6 cellular contexts compared by ENCODE assay signal in genomic region chr19:58539169-58539559, GRCh38. TPM values are rescaled to one million over a fixed set of nuclear protein-coding genes. Genes with fewer than 3 reads are reported as not detected.
DNase-seq lines count a peak whose midpoint lies in the region; ATAC-seq, FAIRE-seq and TF ChIP-seq lines count a peak whose summit lies in the region.
"Not testable (repeated sequence)": the region's sequence is repeated elsewhere in the genome, so short reads cannot be mapped to it uniquely, and the experiment has no call there.

No MANE protein-coding gene starts in this region.

- H3K9me3 ChIP-seq in DND-41 (ENCODE audit: insufficient read depth, low read length, severe bottlenecking); Panc1 (ENCODE audit: control insufficient read depth, insufficient read depth, low read depth, low read length); H1 (ENCODE audit: insufficient read depth in 2 of 2, low read depth in 1 of 2, low read length in 1 of 2): not testable (repeated sequence)

- H2BK20ac ChIP-seq in H1 (ENCODE audit: low read length), result peak overlapping the region; percentile 92; the same call in 1 of the 2 replicates

- not testable (repeated sequence) for H3K79me1 ChIP-seq in H1 (ENCODE audit: low read depth, low read length); mesendoderm (ENCODE audit: low read length)

- not testable (repeated sequence) for H3K23me2 ChIP-seq in H1 (ENCODE audit: low read depth, low read length)

- peak overlapping the region; percentile 68 for H3K27ac Mint-ChIP-seq in activated T-helper 17 cell treated with anti-CD3 and anti-CD28 coated beads, Interleukin-2, amount 50 U/mL, for 72 hours
- peak overlapping the region; percentile 67 for H3K27ac Mint-ChIP-seq in type B pancreatic cell

- TF ChIP-seq EP300 in H1 (IDR thresholded peaks at IDR 0.05; ENCODE audit: borderline replicate concordance in 1 of 2, low read depth in 2 of 2, low read length in 2 of 2), result not testable (repeated sequence)

- not testable (repeated sequence) for H3K14ac ChIP-seq in H1 (ENCODE audit: insufficient read length)

- H2AK5ac ChIP-seq in H1 (ENCODE audit: low read depth, low read length) (peak overlapping the region; percentile 90; the same call in 1 of the 2 replicates), mesendoderm (ENCODE audit: low read length) (peak overlapping the region; percentile 97)

- not testable (repeated sequence) for H2BK15ac ChIP-seq in H1 (ENCODE audit: low read length); mesendoderm (replicated peaks; ENCODE audit: low read depth)

- not testable (repeated sequence) for H3K36me3 Mint-ChIP-seq in activated T-helper 17 cell treated with anti-CD3 and anti-CD28 coated beads, Interleukin-2, amount 50 U/mL, for 72 hours (ENCODE audit: low read depth); type B pancreatic cell

- not testable (repeated sequence) for DNase-seq in DND-41; Panc1 (ENCODE audit: low read depth, low spot score); H1 (ENCODE audit: low read depth in 1 of 2, low spot score in 2 of 2); mesendoderm; type B pancreatic cell (ENCODE audit: extremely low spot score, unreplicated experiment)

- H4K5ac ChIP-seq in H1 (ENCODE audit: insufficient read length, low read depth, low read length), result peak overlapping the region; percentile 44
- not testable (repeated sequence) for H4K5ac ChIP-seq in mesendoderm (ENCODE audit: low read length)

- peaks cover 11% of the 10 kb centered on the region for H3K4me1 Mint-ChIP-seq in activated T-helper 17 cell treated with anti-CD3 and anti-CD28 coated beads, Interleukin-2, amount 50 U/mL, for 72 hours
- peaks cover 11% of the 10 kb centered on the region for H3K4me1 Mint-ChIP-seq in type B pancreatic cell (ENCODE audit: unreplicated experiment)

- TF ChIP-seq CTCF in DND-41 (IDR thresholded peaks at IDR 0.05; ENCODE audit: borderline replicate concordance, extremely low read depth, low read length, poor library complexity, severe bottlenecking); Panc1 (IDR thresholded peaks at IDR 0.05); H1 (IDR thresholded peaks at IDR 0.05; ENCODE audit: control extremely low read depth in 1 of 3, insufficient read depth in 1 of 3, low read depth in 1 of 3, low read length in 3 of 3); type B pancreatic cell (conservative IDR thresholded peaks at IDR 0.05): not testable (repeated sequence)

- not testable (repeated sequence) for H4K91ac ChIP-seq in H1 (replicated peaks; ENCODE audit: insufficient read length, low read length)

- TF ChIP-seq POLR2A in H1 (IDR thresholded peaks at IDR 0.05; ENCODE audit: control extremely low read depth in 1 of 2, low read depth in 2 of 2, low read length in 2 of 2), result not testable (repeated sequence)

- CTCF ChIA-PET in Panc1 (lab: Charles Lee), result not testable (repeated sequence)
- CTCF ChIA-PET in H1 (lab: Charles Lee; ENCODE audit: partially characterized antibody), result interaction anchor here (1.9 kb wide), 1 partner anchor 19 kb away, joined by 12 read pairs; the partner anchor contains the start of gene ZBTB45

- H3K27me3 ChIP-seq in DND-41 (ENCODE audit: insufficient read depth, low read length, poor library complexity); Panc1 (ENCODE audit: control insufficient read depth, insufficient read depth, low read length); mesendoderm (ENCODE audit: insufficient read depth, low read length, poor library complexity): not testable (repeated sequence)
- peaks cover 0 to 24% (median 10%) of the 10 kb centered on the region in 4 experiments; a peak in 5 of 7 replicates for H3K27me3 ChIP-seq in H1 (replicated peaks in 1 of 4; ENCODE audit: control insufficient read depth in 3 of 4, extremely low read depth in 1 of 4, insufficient read depth in 3 of 4, low read length in 3 of 4)

- H3K4me3 ChIP-seq in DND-41 (ENCODE audit: low read depth in 1 of 2, low read length in 2 of 2), result peak overlapping the region in 1 of 2 experiments; percentile 61; a peak in 2 of 4 replicates
- H3K4me3 ChIP-seq in Panc1 (ENCODE audit: low read depth in 2 of 2, low read length in 2 of 2); mesendoderm (ENCODE audit: low read length): not testable (repeated sequence)
- peak overlapping the region in 3 of 4 experiments; percentile 25 to 52 (median 39); a peak in 2 of 8 replicates for H3K4me3 ChIP-seq in H1 (ENCODE audit: extremely low read depth in 1 of 4, insufficient read depth in 2 of 4, low read depth in 3 of 4, low read length in 4 of 4)

- not testable (repeated sequence) for H3K79me2 ChIP-seq in DND-41 (ENCODE audit: insufficient read depth, low read length); H1 (ENCODE audit: control insufficient read depth in 1 of 2, insufficient read depth in 2 of 2, low read length in 2 of 2); mesendoderm (ENCODE audit: control insufficient read depth, insufficient read depth, low read length)

- H3K18ac ChIP-seq in H1 (ENCODE audit: extremely low read depth, low read length), result peak overlapping the region; percentile 38; the same call in 1 of the 2 replicates
- not testable (repeated sequence) for H3K18ac ChIP-seq in mesendoderm (ENCODE audit: low read length)

- not testable (repeated sequence) for H3K23ac ChIP-seq in H1 (ENCODE audit: insufficient read length); mesendoderm (ENCODE audit: low read length)

- not testable (repeated sequence) for ATAC-seq in DND-41 (ENCODE audit: insufficient read depth, low read depth); Panc1; activated T-helper 17 cell treated with anti-CD3 and anti-CD28 coated beads, Interleukin-2, amount 50 U/mL, for 72 hours (replicated peaks)

- H4K20me1 ChIP-seq in DND-41 (ENCODE audit: insufficient read depth, low read length); H1 (replicated peaks in 1 of 2; ENCODE audit: control insufficient read depth in 1 of 2, insufficient read depth in 2 of 2, low read length in 2 of 2): not testable (repeated sequence)

- not testable (repeated sequence) for FAIRE-seq in H1 (lab: Jason Lieb, UNC)

- H3K36me3 ChIP-seq in DND-41 (ENCODE audit: insufficient read depth, low read length); Panc1 (ENCODE audit: control insufficient read depth, insufficient read depth, low read length); H1 (ENCODE audit: control insufficient read depth in 2 of 4, insufficient read depth in 4 of 4, low read length in 3 of 4); mesendoderm (ENCODE audit: control insufficient read depth, insufficient read depth, low read length): not testable (repeated sequence)

- H3K4ac ChIP-seq in H1 (replicated peaks; ENCODE audit: insufficient read length, low read depth, low read length); mesendoderm (ENCODE audit: low read depth, low read length): not testable (repeated sequence)

- peak overlapping the region; percentile 98 for H2BK12ac ChIP-seq in H1 (ENCODE audit: low read depth, low read length)

- POLR2A ChIA-PET in Panc1 (lab: Charles Lee), result not testable (repeated sequence)
- POLR2A ChIA-PET in H1 (lab: Charles Lee; ENCODE audit: partially characterized antibody), result interaction anchor here (0.7 to 2.6 kb wide), 14 partner anchors 8 to 45 kb away, joined by 3 to 53 read pairs (median 7); partner anchors contain the start of genes CHMP2A, UBE2M and ZBTB45

- not testable (repeated sequence) for H3K27ac ChIP-seq in DND-41 (ENCODE audit: low read length); mesendoderm (ENCODE audit: low read depth, low read length)
- peak overlapping the region; percentile 18 for H3K27ac ChIP-seq in Panc1 (ENCODE audit: low read length)
- peak overlapping the region; percentile 85 for H3K27ac ChIP-seq in H1 (ENCODE audit: low read depth, low read length)

- not testable (repeated sequence) for BruUV-seq in Panc1 (replicated peaks; lab: Mats Ljungman, UMichigan)

- not testable (repeated sequence) for TF ChIP-seq RAD21 in H1 (IDR thresholded peaks at IDR 0.05 in 1 of 2, conservative IDR thresholded peaks at IDR 0.05 in 1 of 2; ENCODE audit: low read depth in 2 of 2, low read length in 2 of 2)

- peak overlapping the region; percentile 98 for H2BK5ac ChIP-seq in H1 (ENCODE audit: low read depth, low read length)
- H2BK5ac ChIP-seq in mesendoderm (ENCODE audit: low read length), result not testable (repeated sequence)

- in situ Hi-C loops in Panc1 (cut with HindIII; ENCODE audit: low pct_unique_long_range_greater_than_20kb, low sequenced_read_pairs), result not testable (repeated sequence)

- not testable (repeated sequence) for H2BK120ac ChIP-seq in H1 (replicated peaks; ENCODE audit: low read depth, low read length); mesendoderm (ENCODE audit: low read depth, low read length)

- H2AFZ ChIP-seq in DND-41 (ENCODE audit: low read depth, low read length); H1 (ENCODE audit: low read length): not testable (repeated sequence)

- H3K9me3 Mint-ChIP-seq in activated T-helper 17 cell treated with anti-CD3 and anti-CD28 coated beads, Interleukin-2, amount 50 U/mL, for 72 hours; type B pancreatic cell: not testable (repeated sequence)

- H3K4me1 ChIP-seq in DND-41 (ENCODE audit: insufficient read depth, low read length), result peaks cover 31% of the 10 kb centered on the region
- not testable (repeated sequence) for H3K4me1 ChIP-seq in Panc1 (ENCODE audit: control insufficient read depth, insufficient read depth, low read length); H1 (replicated peaks in 1 of 4; ENCODE audit: control insufficient read depth in 3 of 4, insufficient read depth in 4 of 4, low read length in 3 of 4); mesendoderm (ENCODE audit: control insufficient read depth, low read depth, low read length)

- H3K4me2 ChIP-seq in DND-41 (ENCODE audit: insufficient read depth, low read length), result peak overlapping the region; percentile 88
- peak overlapping the region; percentile 64 to 87; a peak in 2 of 4 replicates for H3K4me2 ChIP-seq in H1 (ENCODE audit: insufficient read depth in 1 of 2, low read depth in 2 of 2, low read length in 2 of 2)
- H3K4me2 ChIP-seq in mesendoderm (ENCODE audit: low read length), result not testable (repeated sequence)

- H3K56ac ChIP-seq in H1 (replicated peaks; ENCODE audit: insufficient read length, low read depth, low read length), result not testable (repeated sequence)
- peak overlapping the region; percentile 73 for H3K56ac ChIP-seq in mesendoderm (ENCODE audit: low read length)

- peak overlapping the region; percentile 64; the same call in 1 of the 2 replicates for H3K9ac ChIP-seq in DND-41 (ENCODE audit: low read depth, low read length)
- H3K9ac ChIP-seq in H1 (replicated peaks in 1 of 4; ENCODE audit: extremely low read depth in 1 of 4, low read depth in 3 of 4, low read length in 3 of 4); mesendoderm (ENCODE audit: low read length): not testable (repeated sequence)

- H4K8ac ChIP-seq in H1 (ENCODE audit: extremely low read depth, insufficient read depth, low read length); mesendoderm (ENCODE audit: low read depth, low read length): not testable (repeated sequence)

- peak overlapping the region; percentile 79 for H3K4me3 Mint-ChIP-seq in activated T-helper 17 cell treated with anti-CD3 and anti-CD28 coated beads, Interleukin-2, amount 50 U/mL, for 72 hours
- H3K4me3 Mint-ChIP-seq in type B pancreatic cell, result peak overlapping the region; percentile 80

- intact Hi-C loops in Panc1 (cut with micrococcal nuclease; ENCODE audit: unreplicated experiment), result not testable (repeated sequence)

- H3K27me3 Mint-ChIP-seq in activated T-helper 17 cell treated with anti-CD3 and anti-CD28 coated beads, Interleukin-2, amount 50 U/mL, for 72 hours, result not testable (repeated sequence)
- H3K27me3 Mint-ChIP-seq in type B pancreatic cell, result peaks cover 21% of the 10 kb centered on the region

RNA-seq across cellular contexts. Expression of gene TRIM28, which starts 4.7 kb away (rescaled TPM):
- total RNA-seq in Panc1 (2021; ENCODE audit: unreplicated experiment) (767 TPM), type B pancreatic cell (ENCODE audit: low replicate concordance) (401 and 679 TPM in 2 replicates)
- 1,302 TPM for polyA plus RNA-seq in Panc1 (2012; ENCODE audit: insufficient read length)
- total RNA-seq in activated T-helper 17 cell treated with anti-CD3 and anti-CD28 coated beads, Interleukin-2, amount 50 U/mL, for 72 hours, result 100 to 1,000 TPM; 336 to 455 TPM
- 1,398 and 1,433 TPM in 2 replicates for total RNA-seq in H1 (2021; fragmentation: NEBNext Ultra II Directional; extraction: Animal tissue kit (Norgen Biotek cat#: 25700))
- 1,442 and 2,243 TPM in 2 replicates for polyA plus RNA-seq in H1 (2011; rRNA removed)
- 1,009 TPM for polyA plus RNA-seq in H1 (2011; cell fraction: cytosol; rRNA removed)
- polyA plus RNA-seq in H1 (2011; cell fraction: nucleus; rRNA removed), result 3,768 TPM
- 1,824 to 2,237 TPM (median 2,041 TPM) in 4 replicates for polyA plus RNA-seq in H1 (2012, experiment 1 of 2)
- polyA plus RNA-seq in H1 (2012, experiment 2 of 2), result 2,033 TPM
- polyA plus RNA-seq in H1 (2013, experiment 1 of 2), result 913 TPM
- polyA plus RNA-seq in H1 (2013, experiment 2 of 2), result 805 TPM
- 3,393 and 4,202 TPM in 2 replicates for polyA minus RNA-seq in H1 (2011; rRNA and poly(A)+ RNA removed)
- polyA minus RNA-seq in H1 (2011; cell fraction: cytosol; rRNA and poly(A)+ RNA removed), result 1,842 TPM
- polyA minus RNA-seq in H1 (2011; cell fraction: nucleus; rRNA and poly(A)+ RNA removed), result 1,128 TPM
- 1,044 TPM for polyA plus RNA-seq in mesendoderm (2013, experiment 1 of 2)
- 1,033 TPM for polyA plus RNA-seq in mesendoderm (2013, experiment 2 of 2)

RNA-seq across cellular contexts. Expression of gene CHMP2A, which starts 15.7 kb away (rescaled TPM):
- 191 TPM for total RNA-seq in Panc1 (2021; ENCODE audit: unreplicated experiment)
- polyA plus RNA-seq in Panc1 (2012; ENCODE audit: insufficient read length), result 381 TPM
- 10 to 100 TPM; 79.0 to 95.8 TPM for total RNA-seq in activated T-helper 17 cell treated with anti-CD3 and anti-CD28 coated beads, Interleukin-2, amount 50 U/mL, for 72 hours
- 70.0 and 75.8 TPM in 2 replicates for total RNA-seq in H1 (2021; fragmentation: NEBNext Ultra II Directional; extraction: Animal tissue kit (Norgen Biotek cat#: 25700))
- 115 and 132 TPM in 2 replicates for polyA plus RNA-seq in H1 (2011; rRNA removed)
- polyA plus RNA-seq in H1 (2011; cell fraction: cytosol; rRNA removed), result 180 TPM
- polyA plus RNA-seq in H1 (2011; cell fraction: nucleus; rRNA removed), result 98.9 TPM
- 105 to 150 TPM (median 138 TPM) in 4 replicates for polyA plus RNA-seq in H1 (2012, experiment 1 of 2)
- polyA plus RNA-seq in H1 (2012, experiment 2 of 2), result 99.5 TPM
- 83.2 TPM for polyA plus RNA-seq in H1 (2013, experiment 1 of 2)
- polyA plus RNA-seq in H1 (2013, experiment 2 of 2), result 87.1 TPM
- 83.8 and 85.2 TPM in 2 replicates for polyA minus RNA-seq in H1 (2011; rRNA and poly(A)+ RNA removed)
- polyA minus RNA-seq in H1 (2011; cell fraction: cytosol; rRNA and poly(A)+ RNA removed), result 70.9 TPM
- polyA minus RNA-seq in H1 (2011; cell fraction: nucleus; rRNA and poly(A)+ RNA removed), result 34.6 TPM
- polyA plus RNA-seq in mesendoderm (2013, experiment 1 of 2), result 60.0 TPM
- polyA plus RNA-seq in mesendoderm (2013, experiment 2 of 2), result 58.5 TPM
- 86.5 and 97.7 TPM in 2 replicates for total RNA-seq in type B pancreatic cell (ENCODE audit: low replicate concordance)

RNA-seq across cellular contexts. Expression of gene UBE2M, which starts 19.2 kb away (rescaled TPM):
- total RNA-seq in Panc1 (2021; ENCODE audit: unreplicated experiment), result 189 TPM
- 306 TPM for polyA plus RNA-seq in Panc1 (2012; ENCODE audit: insufficient read length)
- 100 to 1,000 TPM; 102 to 141 TPM for total RNA-seq in activated T-helper 17 cell treated with anti-CD3 and anti-CD28 coated beads, Interleukin-2, amount 50 U/mL, for 72 hours
- 114 and 119 TPM in 2 replicates for total RNA-seq in H1 (2021; fragmentation: NEBNext Ultra II Directional; extraction: Animal tissue kit (Norgen Biotek cat#: 25700))
- 91.8 and 93.8 TPM in 2 replicates for polyA plus RNA-seq in H1 (2011; rRNA removed)
- polyA plus RNA-seq in H1 (2011; cell fraction: cytosol; rRNA removed), result 82.4 TPM
- 91.5 TPM for polyA plus RNA-seq in H1 (2011; cell fraction: nucleus; rRNA removed)
- polyA plus RNA-seq in H1 (2012, experiment 1 of 2), result 95.9 to 118 TPM (median 107 TPM) in 4 replicates
- polyA plus RNA-seq in H1 (2012, experiment 2 of 2), result 85.0 TPM
- polyA plus RNA-seq in H1 (2013, experiment 1 of 2), result 86.6 TPM
- 85.7 TPM for polyA plus RNA-seq in H1 (2013, experiment 2 of 2)
- polyA minus RNA-seq in H1 (2011; rRNA and poly(A)+ RNA removed), result 67.7 and 82.2 TPM in 2 replicates
- 50.6 TPM for polyA minus RNA-seq in H1 (2011; cell fraction: cytosol; rRNA and poly(A)+ RNA removed)
- 69.7 TPM for polyA minus RNA-seq in H1 (2011; cell fraction: nucleus; rRNA and poly(A)+ RNA removed)
- polyA plus RNA-seq in mesendoderm (2013, experiment 1 of 2), result 86.4 TPM
- 88.0 TPM for polyA plus RNA-seq in mesendoderm (2013, experiment 2 of 2)
- 78.0 and 81.9 TPM in 2 replicates for total RNA-seq in type B pancreatic cell (ENCODE audit: low replicate concordance)

RNA-seq across cellular contexts. Expression of gene ZBTB45, which starts 19.6 kb away (rescaled TPM):
- total RNA-seq in Panc1 (2021; ENCODE audit: unreplicated experiment) (24.7 TPM), type B pancreatic cell (ENCODE audit: low replicate concordance) (18.6 and 20.2 TPM in 2 replicates)
- 33.6 TPM for polyA plus RNA-seq in Panc1 (2012; ENCODE audit: insufficient read length)
- total RNA-seq in activated T-helper 17 cell treated with anti-CD3 and anti-CD28 coated beads, Interleukin-2, amount 50 U/mL, for 72 hours, result 10 to 100 TPM; 11.0 to 14.3 TPM
- 16.9 and 17.3 TPM in 2 replicates for total RNA-seq in H1 (2021; fragmentation: NEBNext Ultra II Directional; extraction: Animal tissue kit (Norgen Biotek cat#: 25700))
- 17.2 and 31.4 TPM in 2 replicates for polyA plus RNA-seq in H1 (2011; rRNA removed)
- polyA plus RNA-seq in H1 (2011; cell fraction: cytosol; rRNA removed), result 10.8 TPM
- 18.7 TPM for polyA plus RNA-seq in H1 (2011; cell fraction: nucleus; rRNA removed)
- polyA plus RNA-seq in H1 (2012, experiment 1 of 2), result 8.9 to 18.6 TPM (median 17.5 TPM) in 4 replicates
- polyA plus RNA-seq in H1 (2012, experiment 2 of 2), result 13.2 TPM
- 12.5 TPM for polyA plus RNA-seq in H1 (2013, experiment 1 of 2)
- 13.1 TPM for polyA plus RNA-seq in H1 (2013, experiment 2 of 2)
- polyA minus RNA-seq in H1 (2011; rRNA and poly(A)+ RNA removed), result 5.0 and 5.1 TPM in 2 replicates
- polyA minus RNA-seq in H1 (2011; cell fraction: cytosol; rRNA and poly(A)+ RNA removed), result 10.1 TPM
- polyA minus RNA-seq in H1 (2011; cell fraction: nucleus; rRNA and poly(A)+ RNA removed), result 18.1 TPM
- 13.0 TPM for polyA plus RNA-seq in mesendoderm (2013, experiment 1 of 2)
- 12.6 TPM for polyA plus RNA-seq in mesendoderm (2013, experiment 2 of 2)

RNA-seq across cellular contexts. Expression of gene SLC27A5, which starts 27.4 kb away (rescaled TPM):
- total RNA-seq in Panc1 (2021; ENCODE audit: unreplicated experiment) (10.7 TPM), type B pancreatic cell (ENCODE audit: low replicate concordance) (5.7 and 9.3 TPM in 2 replicates)
- 34.8 TPM for polyA plus RNA-seq in Panc1 (2012; ENCODE audit: insufficient read length)
- total RNA-seq in activated T-helper 17 cell treated with anti-CD3 and anti-CD28 coated beads, Interleukin-2, amount 50 U/mL, for 72 hours, result 10 to 100 TPM; 14.4 to 15.6 TPM
- total RNA-seq in H1 (2021; fragmentation: NEBNext Ultra II Directional; extraction: Animal tissue kit (Norgen Biotek cat#: 25700)), result 20.7 and 25.1 TPM in 2 replicates
- polyA plus RNA-seq in H1 (2011; rRNA removed), result 80.5 and 95.9 TPM in 2 replicates
- 69.6 TPM for polyA plus RNA-seq in H1 (2011; cell fraction: cytosol; rRNA removed)
- 68.5 TPM for polyA plus RNA-seq in H1 (2011; cell fraction: nucleus; rRNA removed)
- polyA plus RNA-seq in H1 (2012, experiment 1 of 2), result 39.9 to 57.6 TPM (median 48.9 TPM) in 4 replicates
- polyA plus RNA-seq in H1 (2012, experiment 2 of 2), result 53.5 TPM
- 30.3 TPM for polyA plus RNA-seq in H1 (2013, experiment 1 of 2)
- polyA plus RNA-seq in H1 (2013, experiment 2 of 2), result 31.5 TPM
- polyA minus RNA-seq in H1 (2011; rRNA and poly(A)+ RNA removed), result 34.0 and 38.3 TPM in 2 replicates
- 10.1 TPM for polyA minus RNA-seq in H1 (2011; cell fraction: cytosol; rRNA and poly(A)+ RNA removed)
- 16.9 TPM for polyA minus RNA-seq in H1 (2011; cell fraction: nucleus; rRNA and poly(A)+ RNA removed)
- 18.3 TPM for polyA plus RNA-seq in mesendoderm (2013, experiment 1 of 2)
- polyA plus RNA-seq in mesendoderm (2013, experiment 2 of 2), result 16.9 TPM
